ENCODE assay signal across 9 cellular contexts in the genomic region with DNA sequence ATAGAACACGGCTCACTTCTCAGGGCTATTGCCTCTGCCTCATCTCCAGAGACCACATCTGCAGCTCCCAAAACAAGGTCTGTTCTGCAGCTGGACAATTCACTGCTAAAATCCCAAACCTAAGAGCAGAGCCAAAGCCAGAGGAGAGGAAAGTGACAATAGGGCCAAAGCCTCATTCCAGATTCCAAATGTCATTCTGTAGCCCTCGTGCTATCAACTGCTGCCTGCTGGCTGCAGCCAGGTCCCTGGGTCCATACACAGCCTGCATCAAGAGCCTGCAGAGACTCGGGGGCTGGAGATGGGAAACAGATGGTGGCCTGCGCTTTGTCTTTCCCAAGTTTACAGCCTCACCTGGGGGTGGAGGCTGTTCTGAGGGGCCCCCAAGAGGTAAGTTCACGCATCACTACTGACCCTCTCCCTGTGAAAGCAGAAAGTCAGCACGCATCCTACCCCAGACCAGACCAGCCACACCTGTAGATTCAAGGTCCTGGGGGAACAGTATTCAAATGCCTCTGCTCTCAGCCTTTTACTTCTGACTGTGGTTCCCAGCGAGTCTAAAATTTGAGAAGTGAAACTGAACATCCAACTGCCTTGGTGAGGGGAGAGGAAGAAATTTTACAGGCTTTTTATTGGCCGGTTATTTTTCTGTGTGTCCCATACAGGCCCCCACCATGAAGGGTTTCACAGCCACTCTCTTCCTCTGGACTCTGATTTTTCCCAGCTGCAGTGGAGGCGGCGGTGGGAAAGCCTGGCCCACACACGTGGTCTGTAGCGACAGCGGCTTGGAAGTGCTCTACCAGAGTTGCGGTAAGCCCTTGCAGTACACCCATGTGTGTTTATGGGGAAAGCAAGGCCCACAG. TPM values are rescaled to one million over a fixed set of nuclear protein-coding genes. Genes with fewer than 3 reads are reported as not detected.
DNase-seq lines count a peak whose midpoint lies in the region; ATAC-seq, FAIRE-seq and TF ChIP-seq lines count a peak whose summit lies in the region.
"Had no signal": no experiment of that assay in that cellular context is flagged by ENCODE, and none has a peak within 500 bp of the region (broad histone marks: within the 10 kb centered on the region; RNA-seq: fewer than 3 reads in every experiment).

A gene (plus strand): TSS at position 657 of the 860 bp plus-strand sequence. CDS start 15 bp downstream, at position 672.

- 2% methylated on average over 14 of the region's 14 CpGs for WGBS in GM12878 (ENCODE audit: insufficient coverage, insufficient replicate concordance, low lambda C conversion rate, missing lambda C conversion rate)

- peak within 1 kb of the TSS; percentile 69 for H3K4me2 ChIP-seq in GM12878 (ENCODE audit: control insufficient read depth, insufficient read depth)

- peaks cover 89% of the 10 kb centered on the region for H3K79me2 ChIP-seq in GM12878 (ENCODE audit: control insufficient read depth, insufficient read depth, low read length)

- H3K27ac Mint-ChIP-seq in CD8-positive, alpha-beta memory T cell = peak within 1 kb of the TSS in 5 of 8 donors; percentile 21 to 84 (median 63)
- H3K27ac Mint-ChIP-seq in stimulated activated naive CD8-positive, alpha-beta T cell treated with anti-CD3 and anti-CD28 coated beads, Interleukin-15, Interleukin-2, amounts not matched to agents 100 ng/mL and 50 ng/mL, for 24 hours = peak within 1 kb of the TSS; percentile 83

- no peaks in the 10 kb centered on the region for H3K27me3 Mint-ChIP-seq in CD8-positive, alpha-beta memory T cell
- H3K27me3 Mint-ChIP-seq in stimulated activated naive CD8-positive, alpha-beta T cell treated with anti-CD3 and anti-CD28 coated beads, Interleukin-15, Interleukin-2, amounts not matched to agents 100 ng/mL and 50 ng/mL, for 24 hours = no peaks in the 10 kb centered on the region

- in situ Hi-C loops in GM12878 (cut with MboI) = no loop called here
- in situ Hi-C loops in HAP-1 (cut with MboI; ENCODE audit: low sequenced_read_pairs) = no loop called here

- peaks cover 0 to 4% (median 0%) of the 10 kb centered on the region in 3 donors for H3K36me3 Mint-ChIP-seq in CD8-positive, alpha-beta memory T cell
- H3K36me3 Mint-ChIP-seq in stimulated activated naive CD8-positive, alpha-beta T cell treated with anti-CD3 and anti-CD28 coated beads, Interleukin-15, Interleukin-2, amounts not matched to agents 100 ng/mL and 50 ng/mL, for 24 hours (ENCODE audit: low read depth) = no peaks in the 10 kb centered on the region

- TF ChIP-seq CTCF in GM12878 (IDR thresholded peaks at IDR 0.05 in 2 of 3, conservative IDR thresholded peaks at IDR 0.05 in 1 of 3; ENCODE audit: control insufficient read depth in 2 of 3, extremely low read depth in 1 of 3, insufficient read depth in 1 of 3, low read depth in 3 of 3, low read length in 3 of 3) = peak in 1 of 3 experiments; percentile 23; a peak in 2 of 6 replicates

- intact Hi-C loops in GM12878 (cut with micrococcal nuclease; ENCODE audit: unreplicated experiment) = loop anchor here (1.0 to 10.0 kb wide), 11 partner anchors 48 to 727 kb away; a partner anchor contains a TSS

- POLR2A ChIA-PET in CD8-positive, alpha-beta memory T cell (lab: Charles Lee) = interaction anchor here (0.5 kb wide), 1 partner anchor 71 kb away, joined by 3 read pairs; no protein-coding TSS in a partner anchor
- POLR2A ChIA-PET in GM12878 (lab: Charles Lee) = interaction anchor here (0.5 to 3.7 kb wide), 22 partner anchors 9 to 256 kb away, joined by 3 to 25 read pairs (median 6); no protein-coding TSS in a partner anchor

- peak; percentile 57 for ATAC-seq in GM19395 (IDR thresholded peaks at IDR 0.05; ENCODE audit: unreplicated experiment)
- ATAC-seq in HG03378 (IDR thresholded peaks at IDR 0.05; ENCODE audit: unreplicated experiment) = peak; percentile 52
- ATAC-seq in GM12878 = peak; percentile 54

- BruUV-seq in GM12878 (replicated peaks; lab: Mats Ljungman, UMichigan) = no TSS peak

- no peaks in the 10 kb centered on the region for H4K20me1 ChIP-seq in GM12878 (ENCODE audit: control insufficient read depth, insufficient read depth)

- TF ChIP-seq RAD21 in GM12878 (IDR thresholded peaks at IDR 0.05; ENCODE audit: insufficient read depth, low read depth, low read length) = peak; percentile 21; the same call in 1 of the 2 replicates

- H3K4me3 Mint-ChIP-seq in CD8-positive, alpha-beta memory T cell = peak within 1 kb of the TSS in 5 of 7 donors; percentile 23 to 64 (median 51)
- H3K4me3 Mint-ChIP-seq in stimulated activated naive CD8-positive, alpha-beta T cell treated with anti-CD3 and anti-CD28 coated beads, Interleukin-15, Interleukin-2, amounts not matched to agents 100 ng/mL and 50 ng/mL, for 24 hours = peak within 1 kb of the TSS; percentile 70

- peaks cover 33 to 58% (median 40%) of the 10 kb centered on the region in 3 donors for H3K4me1 Mint-ChIP-seq in CD8-positive, alpha-beta memory T cell
- H3K4me1 Mint-ChIP-seq in stimulated activated naive CD8-positive, alpha-beta T cell treated with anti-CD3 and anti-CD28 coated beads, Interleukin-15, Interleukin-2, amounts not matched to agents 100 ng/mL and 50 ng/mL, for 24 hours (ENCODE audit: low read depth) = peaks cover 65% of the 10 kb centered on the region

- RAD21 ChIA-PET in GM12878 (lab: Charles Lee; ENCODE audit: unreplicated experiment) = interaction anchor here (0.6 to 6.1 kb wide), 24 partner anchors 19 to 196 kb away, joined by 3 to 52 read pairs (median 9); no protein-coding TSS in a partner anchor

- peak in 1 of 5 donors; percentile 42 for DNase-seq in CD8-positive, alpha-beta memory T cell
- DNase-seq in GM12878 (ENCODE audit: low read depth, low spot score) = peak; percentile 97
- no peak for DNase-seq in HAP-1 (ENCODE audit: low spot score in 2 of 2)
- no peak for DNase-seq in stimulated activated CD4-positive, alpha-beta T cell treated with anti-CD3 and anti-CD28 coated beads, Interleukin-2, amount 100 ng/mL, for 24 hours
- no peak for DNase-seq in NCI-H2227 treated with DMSO at 0.1 percent for 48 hours (lab: John Stamatoyannopoulos, UW)

- H2AFZ ChIP-seq in GM12878 (ENCODE audit: control insufficient read depth, low read depth, low read length) = no peak within 1 kb of the TSS; the same call in 1 of the 2 replicates

- peak; percentile 30 to 80; a peak in 3 of 4 replicates for TF ChIP-seq EP300 in GM12878 (IDR thresholded peaks at IDR 0.05; ENCODE audit: borderline replicate concordance in 1 of 2, control insufficient read depth in 1 of 2, low read depth in 2 of 2, low read length in 2 of 2)

- no peaks in the 10 kb centered on the region for H3K27me3 ChIP-seq in CD8-positive, alpha-beta memory T cell (ENCODE audit: insufficient read depth, low read length, poor library complexity, severe bottlenecking)
- H3K27me3 ChIP-seq in GM12878 (replicated peaks in 1 of 2; ENCODE audit: control insufficient read depth in 2 of 2, insufficient read depth in 2 of 2, low read length in 1 of 2) (no peaks in the 10 kb centered on the region), HAP-1 (ENCODE audit: low read depth) (no peaks in the 10 kb centered on the region)

- SMC1A ChIA-PET in GM12878 (lab: Charles Lee; ENCODE audit: uncharacterized antibody, unreplicated experiment) = interaction anchor here (0.8 to 7.0 kb wide), 28 partner anchors 10 to 580 kb away, joined by 3 to 65 read pairs (median 6); no protein-coding TSS in a partner anchor

- peak; percentile 56 for FAIRE-seq in GM12878 (lab: Jason Lieb, UNC)

- CTCF ChIA-PET in CD8-positive, alpha-beta memory T cell (lab: Charles Lee) = interaction anchor here (1.6 kb wide), 1 partner anchor 41 kb away, joined by 5 read pairs; no protein-coding TSS in a partner anchor
- CTCF ChIA-PET in GM12878 (lab: Yijun Ruan, JAX) = interaction anchor here (0.7 to 5.8 kb wide), 13 partner anchors 12 to 927 kb away, joined by 3 to 92 read pairs (median 4); no protein-coding TSS in a partner anchor

- H3K9ac ChIP-seq in GM12878 (ENCODE audit: control insufficient read depth, insufficient read depth, low read length) = peak within 1 kb of the TSS; percentile 99

- H3K9me3 ChIP-seq in CD8-positive, alpha-beta memory T cell (ENCODE audit: low read length) = no peaks in the 10 kb centered on the region
- no peaks in the 10 kb centered on the region; the same call in 2 of the 3 replicates for H3K9me3 ChIP-seq in GM12878 (replicated peaks; ENCODE audit: control insufficient read depth, insufficient read depth, low read length)
- no peaks in the 10 kb centered on the region for H3K9me3 ChIP-seq in HAP-1

- H3K27ac ChIP-seq in CD8-positive, alpha-beta memory T cell (ENCODE audit: low read depth, low read length) = no peak within 1 kb of the TSS
- H3K27ac ChIP-seq in GM12878 (ENCODE audit: control insufficient read depth, insufficient read depth) = peak within 1 kb of the TSS; percentile 100

- peaks cover 68% of the 10 kb centered on the region for H3K4me1 ChIP-seq in CD8-positive, alpha-beta memory T cell (ENCODE audit: insufficient read depth, low read length)
- H3K4me1 ChIP-seq in GM12878 (ENCODE audit: control insufficient read depth, insufficient read depth, low read length) = peaks cover 40% of the 10 kb centered on the region
- H3K4me1 ChIP-seq in HAP-1 = no peaks in the 10 kb centered on the region

- H3K4me3 ChIP-seq in CD8-positive, alpha-beta memory T cell (ENCODE audit: low read length) = peak within 1 kb of the TSS; percentile 2
- H3K4me3 ChIP-seq in GM12878 (peak within 1 kb of the TSS; percentile 83), HAP-1 (no peak within 1 kb of the TSS)

- peak; percentile 77 for TF ChIP-seq POLR2A in GM12878 (IDR thresholded peaks at IDR 0.05; ENCODE audit: low read depth, low read length)

- no peaks in the 10 kb centered on the region for H3K36me3 ChIP-seq in CD8-positive, alpha-beta memory T cell (ENCODE audit: insufficient read depth, low read length)
- H3K36me3 ChIP-seq in GM12878 (ENCODE audit: control insufficient read depth in 2 of 2, insufficient read depth in 2 of 2, low read length in 1 of 2) = no peaks in the 10 kb centered on the region
- no peaks in the 10 kb centered on the region for H3K36me3 ChIP-seq in HAP-1 (replicated peaks)

- H3K9me3 Mint-ChIP-seq in CD8-positive, alpha-beta memory T cell = no peaks in the 10 kb centered on the region
- no peaks in the 10 kb centered on the region for H3K9me3 Mint-ChIP-seq in stimulated activated naive CD8-positive, alpha-beta T cell treated with anti-CD3 and anti-CD28 coated beads, Interleukin-15, Interleukin-2, amounts not matched to agents 100 ng/mL and 50 ng/mL, for 24 hours

RNA-seq across cellular contexts. Expression of the gene that starts here (rescaled TPM):
- under 1 TPM; 0.31 to 0.53 TPM for total RNA-seq in CD8-positive, alpha-beta memory T cell
- 2.4 TPM for polyA plus RNA-seq in CD8-positive, alpha-beta memory T cell
- 79.0 and 83.4 TPM in 2 replicates for total RNA-seq in GM12878 (2013; cell fraction: nucleolus; rRNA removed)
- total RNA-seq in GM12878 (2014; rRNA removed) (103 and 132 TPM in 2 replicates), GM12878 (2014; rRNA removed; fragmentation: Illumina TruSeq; extraction: Trizol) (111 and 122 TPM in 2 replicates), GM12878 (2021) (68.2 and 77.3 TPM in 2 replicates)
- polyA plus RNA-seq in GM12878 (2011; ENCODE audit: low read depth) = 90.7 TPM
- polyA plus RNA-seq in GM12878 (2011; rRNA removed) (118 and 145 TPM in 2 replicates), GM12878 (2014; fragmentation: Illumina TruSeq; extraction: Trizol) (136 and 138 TPM in 2 replicates), GM12878 (2014; fragmentation: Nextera tagmentation; extraction: Ambion mirVana) (100 to 1,000 TPM; 306 to 457 TPM), GM12878 (2014; rRNA removed) (83.2 and 119 TPM in 2 replicates), GM12878 (2016; fragmentation: Nextera tagmentation; extraction: Ambion mirVana) (100 to 1,000 TPM; 180 to 186 TPM)
- 92.0 and 93.2 TPM in 2 replicates for polyA plus RNA-seq in GM12878 (2011; cell fraction: cytosol; rRNA removed)
- polyA plus RNA-seq in GM12878 (2011; cell fraction: nucleus; rRNA removed) = 28.5 and 54.0 TPM in 2 replicates
- polyA plus RNA-seq in GM12878 (2012) = 80.3 and 84.9 TPM in 2 replicates
- polyA minus RNA-seq in GM12878 (2011; rRNA and poly(A)+ RNA removed) = 50.8 and 71.5 TPM in 2 replicates
- polyA minus RNA-seq in GM12878 (2011; cell fraction: cytosol; rRNA and poly(A)+ RNA removed) = 31.0 and 32.2 TPM in 2 replicates
- polyA minus RNA-seq in GM12878 (2011; cell fraction: nucleus; rRNA and poly(A)+ RNA removed) = 14.5 and 15.8 TPM in 2 replicates
- total RNA-seq: renal cortical epithelial cell had no signal

Comparison
In these comparisons a context has a peak if more than half of its experiments do, and no peak if none do; other contexts are left out.
1. RNA of the gene that starts here (total RNA-seq): 68.2 to 132 TPM in GM12878; 0.31 to 0.53 TPM in CD8-positive, alpha-beta memory T cell; every median in the first group is over 10 times any median in the second.
2. Peak in every context shown above with its lines, with median percentiles within 50 percentile points of each other: ATAC-seq.